1 cellular context compared by ENCODE assay signal in the genomic region with DNA sequence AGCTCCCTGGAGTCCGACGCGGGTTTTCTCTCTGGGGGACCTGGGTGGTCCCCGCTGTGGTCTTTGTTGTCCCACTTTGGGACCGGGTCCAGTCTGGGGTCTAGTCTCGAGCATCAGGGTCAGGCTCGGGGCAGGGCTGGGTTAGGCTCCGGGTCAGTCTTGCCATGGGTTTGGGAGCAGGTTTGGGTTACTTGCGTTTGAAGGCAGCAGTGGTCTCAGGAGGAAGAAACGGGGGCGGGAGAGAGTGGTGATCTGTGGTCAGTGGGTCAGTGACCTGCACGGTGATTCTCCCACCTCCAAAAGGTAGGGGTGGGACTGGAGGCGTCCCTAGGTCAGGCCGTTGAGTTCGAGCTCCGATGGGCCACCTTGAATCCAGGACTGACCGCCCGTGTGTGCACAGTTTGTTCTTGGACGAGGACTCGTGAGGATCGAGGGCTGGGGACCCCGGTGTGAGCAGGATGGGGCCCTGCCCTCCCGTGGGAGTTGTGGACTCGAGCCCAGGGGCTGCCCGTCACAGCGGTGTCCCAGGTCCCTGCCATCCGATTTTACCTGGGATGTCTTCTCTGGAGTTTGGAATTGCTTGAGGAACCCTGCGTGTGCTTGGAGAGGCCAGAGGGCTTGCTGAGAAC.
TF ChIP-seq lines count a peak whose summit lies in the region.

No MANE protein-coding gene starts in this region.

TF ChIP-seq in HEK293, 187 proteins besides CTCF, POLR2A, EP300 and RAD21 (continued from another document):
- TF ChIP-seq, protein P1, sequence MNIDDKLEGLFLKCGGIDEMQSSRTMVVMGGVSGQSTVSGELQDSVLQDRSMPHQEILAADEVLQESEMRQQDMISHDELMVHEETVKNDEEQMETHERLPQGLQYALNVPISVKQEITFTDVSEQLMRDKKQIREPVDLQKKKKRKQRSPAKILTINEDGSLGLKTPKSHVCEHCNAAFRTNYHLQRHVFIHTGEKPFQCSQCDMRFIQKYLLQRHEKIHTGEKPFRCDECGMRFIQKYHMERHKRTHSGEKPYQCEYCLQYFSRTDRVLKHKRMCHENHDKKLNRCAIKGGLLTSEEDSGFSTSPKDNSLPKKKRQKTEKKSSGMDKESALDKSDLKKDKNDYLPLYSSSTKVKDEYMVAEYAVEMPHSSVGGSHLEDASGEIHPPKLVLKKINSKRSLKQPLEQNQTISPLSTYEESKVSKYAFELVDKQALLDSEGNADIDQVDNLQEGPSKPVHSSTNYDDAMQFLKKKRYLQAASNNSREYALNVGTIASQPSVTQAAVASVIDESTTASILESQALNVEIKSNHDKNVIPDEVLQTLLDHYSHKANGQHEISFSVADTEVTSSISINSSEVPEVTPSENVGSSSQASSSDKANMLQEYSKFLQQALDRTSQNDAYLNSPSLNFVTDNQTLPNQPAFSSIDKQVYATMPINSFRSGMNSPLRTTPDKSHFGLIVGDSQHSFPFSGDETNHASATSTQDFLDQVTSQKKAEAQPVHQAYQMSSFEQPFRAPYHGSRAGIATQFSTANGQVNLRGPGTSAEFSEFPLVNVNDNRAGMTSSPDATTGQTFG (tag by site-specific recombination; IDR thresholded peaks at IDR 0.05; ENCODE audit: borderline replicate concordance): no peak
- no peak for TF ChIP-seq SP7 (tag by site-specific recombination; IDR thresholded peaks at IDR 0.05)
- TF ChIP-seq BCL11B (tag by site-specific recombination; IDR thresholded peaks at IDR 0.05; ENCODE audit: low read depth): peak; percentile 85
- no peak for TF ChIP-seq ZNF404 (tag by site-specific recombination; IDR thresholded peaks at IDR 0.05)
- TF ChIP-seq GLIS1 (tag by site-specific recombination; IDR thresholded peaks at IDR 0.05): no peak
- peak; percentile 74 for TF ChIP-seq BCL11A (tag by site-specific recombination; IDR thresholded peaks at IDR 0.05; ENCODE audit: low read depth)
- TF ChIP-seq ZNF561 (tag by site-specific recombination; IDR thresholded peaks at IDR 0.05; ENCODE audit: borderline replicate concordance): no peak
- 0 out of 2 replicates have a peak, but pooled peaks have one; percentile 21 for TF ChIP-seq ZNF600 (tag by site-specific recombination; IDR thresholded peaks at IDR 0.05)
